17 cellular contexts compared by ENCODE assay signal in the genomic region with DNA sequence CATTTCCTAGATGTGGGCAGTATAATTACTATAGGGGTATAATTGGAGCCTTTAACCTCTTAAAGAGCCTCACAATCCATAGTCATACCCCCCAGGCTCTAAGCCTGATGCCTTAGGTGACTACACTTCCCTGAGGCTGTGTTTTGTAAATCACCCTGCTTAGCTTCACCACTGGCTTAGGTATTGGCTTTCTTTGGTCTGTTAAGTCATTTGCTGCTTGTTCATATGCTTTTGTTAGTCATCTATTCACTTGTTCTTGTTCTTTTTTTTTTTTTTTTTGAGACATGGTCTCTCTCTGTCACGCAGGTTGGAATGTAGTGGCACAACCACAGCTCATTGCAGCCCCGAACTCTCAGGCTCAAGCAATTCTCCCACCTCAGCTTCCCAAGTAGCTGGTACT. TPM values are rescaled to one million over a fixed set of nuclear protein-coding genes. Genes with fewer than 3 reads are reported as not detected.
A peak's percentile ranks its signal among the peaks of the same experiment; 100 is the strongest.
DNase-seq lines count a peak whose midpoint lies in the region; ATAC-seq and TF ChIP-seq lines count a peak whose summit lies in the region.
"Had no signal": no experiment of that assay in that cellular context is flagged by ENCODE, and none has a peak within 500 bp of the region (broad histone marks: within the 10 kb centered on the region; RNA-seq: fewer than 3 reads in every experiment).

No MANE protein-coding gene starts in this region.

- H3K4me1 Mint-ChIP-seq in effector memory CD8-positive, alpha-beta T cell (ENCODE audit: low read depth in 2 of 2): peaks cover 28% of the 10 kb centered on the region in 2 donors
- H3K4me1 Mint-ChIP-seq in nephron progenitor cell: peaks cover 64% of the 10 kb centered on the region
- H3K4me1 Mint-ChIP-seq in osteocyte (ENCODE audit: unreplicated experiment): no peaks in the 10 kb centered on the region

- peak overlapping the region; percentile 77 to 83 for H3K27ac Mint-ChIP-seq in effector memory CD8-positive, alpha-beta T cell
- peak overlapping the region; percentile 97 for H3K27ac Mint-ChIP-seq in nephron progenitor cell
- no peak overlapping the region for H3K27ac Mint-ChIP-seq in osteocyte (ENCODE audit: unreplicated experiment)

- H3K9me3 ChIP-seq in left ventricle myocardium inferior (replicated peaks) (no peaks in the 10 kb centered on the region), smooth muscle cell (replicated peaks; ENCODE audit: low read depth) (no peaks in the 10 kb centered on the region)
- H3K9me3 ChIP-seq: BE2C had no signal

- no peaks in the 10 kb centered on the region for H3K9me3 Mint-ChIP-seq in effector memory CD8-positive, alpha-beta T cell
- H3K9me3 Mint-ChIP-seq in nephron progenitor cell (no peaks in the 10 kb centered on the region), osteocyte (ENCODE audit: unreplicated experiment) (no peaks in the 10 kb centered on the region)

- intact Hi-C loops in left ventricle myocardium inferior (cut with micrococcal nuclease): no loop called here

- DNase-seq in ELF-1 (ENCODE audit: low read depth, low spot score): peak; percentile 37
- DNase-seq in M059J (ENCODE audit: low read depth): peak; percentile 90
- DNase-seq in effector memory CD8-positive, alpha-beta T cell: no peak
- no peak for DNase-seq in nephron progenitor cell
- no peak for DNase-seq in osteocyte (ENCODE audit: extremely low spot score, unreplicated experiment)
- no peak for DNase-seq in left ventricle myocardium inferior
- no peak for DNase-seq in smooth muscle cell (lab: John Stamatoyannopoulos, UW; ENCODE audit: unreplicated experiment)
- DNase-seq: activated CD8-positive, alpha-beta memory T cell treated with anti-CD3 and anti-CD28 coated beads for 24 hours; activated effector memory CD4-positive, alpha-beta T cell treated with anti-CD3 and anti-CD28 coated beads, Interleukin-2, amount 50 U/mL, for 16 hours; BE2C; KBM-7; NCI-H2171; NCI-H82; small intestine had no signal

- peaks cover 44% of the 10 kb centered on the region for H3K36me3 Mint-ChIP-seq in effector memory CD8-positive, alpha-beta T cell (ENCODE audit: insufficient read depth)
- H3K36me3 Mint-ChIP-seq in nephron progenitor cell (ENCODE audit: low read depth) (peaks cover 56% of the 10 kb centered on the region), osteocyte (ENCODE audit: unreplicated experiment) (peaks cover 34% of the 10 kb centered on the region)

- H3K4me1 ChIP-seq in left ventricle myocardium inferior: peaks cover 9% of the 10 kb centered on the region
- no peaks in the 10 kb centered on the region for H3K4me1 ChIP-seq in smooth muscle cell (ENCODE audit: low read depth)
- H3K4me1 ChIP-seq: BE2C had no signal

- WGBS in smooth muscle cell (ENCODE audit: low lambda C conversion rate): 63% methylated on average over 2 of the region's 2 CpGs

- TF ChIP-seq CTCF in nephron progenitor cell (IDR thresholded peaks at IDR 0.05) (no peak), osteocyte (IDR thresholded peaks at IDR 0.05) (no peak), left ventricle myocardium inferior (IDR thresholded peaks at IDR 0.05; ENCODE audit: borderline replicate concordance) (no peak), smooth muscle cell (IDR thresholded peaks at IDR 0.05; ENCODE audit: borderline replicate concordance, insufficient read depth, poor library complexity, severe bottlenecking) (no peak)

- no peaks in the 10 kb centered on the region for H3K27me3 ChIP-seq in left ventricle myocardium inferior (ENCODE audit: low read depth)
- H3K27me3 ChIP-seq in smooth muscle cell (ENCODE audit: low read depth): no peaks in the 10 kb centered on the region
- H3K27me3 ChIP-seq: BE2C had no signal

- H2AFZ ChIP-seq in smooth muscle cell (ENCODE audit: low read depth): no peak overlapping the region

- no peak overlapping the region for H3K4me2 ChIP-seq in smooth muscle cell

- H3K79me2 ChIP-seq in smooth muscle cell (ENCODE audit: low read depth): peaks cover 5% of the 10 kb centered on the region

- no peak overlapping the region for H3K4me3 Mint-ChIP-seq in effector memory CD8-positive, alpha-beta T cell
- H3K4me3 Mint-ChIP-seq in nephron progenitor cell (no peak overlapping the region), osteocyte (ENCODE audit: unreplicated experiment) (no peak overlapping the region)

- no peaks in the 10 kb centered on the region for H3F3A ChIP-seq in smooth muscle cell (ENCODE audit: low read depth)

- no peaks in the 10 kb centered on the region for H3K27me3 Mint-ChIP-seq in effector memory CD8-positive, alpha-beta T cell
- H3K27me3 Mint-ChIP-seq in nephron progenitor cell (ENCODE audit: low read depth, poor library complexity) (no peaks in the 10 kb centered on the region), osteocyte (ENCODE audit: unreplicated experiment) (no peaks in the 10 kb centered on the region)

- peaks cover 63% of the 10 kb centered on the region for H3K36me3 ChIP-seq in left ventricle myocardium inferior
- no peaks in the 10 kb centered on the region for H3K36me3 ChIP-seq in smooth muscle cell (ENCODE audit: low read depth)

- H3K27ac ChIP-seq in left ventricle myocardium inferior (replicated peaks) (no peak overlapping the region), smooth muscle cell (ENCODE audit: low read depth) (no peak overlapping the region)
- H3K27ac ChIP-seq: VCaP had no signal

- no peak for ATAC-seq in effector memory CD8-positive, alpha-beta T cell (replicated peaks)
- no peak for ATAC-seq in HG03159 (IDR thresholded peaks at IDR 0.05; ENCODE audit: unreplicated experiment)
- ATAC-seq: Panc1 had no signal

- H3K4me3 ChIP-seq in left ventricle myocardium inferior (no peak overlapping the region), smooth muscle cell (no peak overlapping the region)

- H4K20me1 ChIP-seq in smooth muscle cell (ENCODE audit: low read depth): peaks cover 4% of the 10 kb centered on the region

- H3K9ac ChIP-seq in smooth muscle cell (ENCODE audit: low read depth): no peak overlapping the region

RNA-seq across cellular contexts. Expression of a gene that starts 26.7 kb away (rescaled TPM):
- total RNA-seq in M059J (2014; rRNA removed; shearing (Covaris generic)): 11.2 and 15.4 TPM in 2 replicates
- total RNA-seq in osteocyte (17.8 and 18.8 TPM in 2 replicates), left ventricle myocardium inferior (10.7 TPM), smooth muscle cell (7.1 and 14.7 TPM in 2 replicates)
- polyA plus RNA-seq in smooth muscle cell: 7.0 and 7.9 TPM in 2 replicates

RNA-seq across cellular contexts. Expression of a gene that starts 26.7 kb away (rescaled TPM):
- 33.4 and 38.0 TPM in 2 replicates for total RNA-seq in M059J (2014; rRNA removed; shearing (Covaris generic))
- total RNA-seq in osteocyte (11.8 and 13.0 TPM in 2 replicates), left ventricle myocardium inferior (9.1 TPM), smooth muscle cell (5.5 and 9.6 TPM in 2 replicates)
- 8.6 and 10.1 TPM in 2 replicates for polyA plus RNA-seq in smooth muscle cell

Comparison
In these comparisons a context has a peak if more than half of its experiments do, and no peak if none do; other contexts are left out.
1. DNase-seq: peak in ELF-1 (single experiment) and M059J (single experiment); none in effector memory CD8-positive, alpha-beta T cell (0 of 3), nephron progenitor cell (single experiment), osteocyte (single experiment), left ventricle myocardium inferior (single experiment) and smooth muscle cell (single experiment).